ENCODE assay signal across 1 cellular context in genomic region chr2:232503792-232504323, GRCh38.
TF ChIP-seq lines count a peak whose summit lies in the region.

No MANE protein-coding gene starts in this region.

TF ChIP-seq in WTC11, 78 proteins besides CTCF, POLR2A, EP300 and RAD21 (continued from another document):
- no peak for TF ChIP-seq ZNF532 (CRISPR knock-in tag; IDR thresholded peaks at IDR 0.05; ENCODE audit: borderline replicate concordance)
